Comparison of ENCODE assay signal across 8 cellular contexts in the genomic region with DNA sequence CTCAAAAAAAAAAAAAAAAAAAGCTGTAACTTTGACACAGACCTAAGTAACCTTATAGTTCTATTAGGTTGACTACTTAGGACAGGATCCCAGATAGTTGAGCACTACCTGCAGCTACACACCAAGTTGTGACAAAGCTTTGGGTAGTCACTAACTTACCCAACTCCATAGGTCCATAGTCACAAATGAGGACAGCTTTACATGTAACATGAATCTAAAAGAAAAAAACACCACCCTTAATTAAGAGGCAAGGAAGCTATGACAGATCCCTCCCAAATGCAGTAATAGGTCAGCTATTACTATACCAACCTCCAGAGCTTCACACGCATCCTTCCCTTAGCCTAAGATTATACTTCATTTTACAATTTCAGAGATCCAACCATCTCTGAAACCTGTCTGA. TPM values are rescaled to one million over a fixed set of nuclear protein-coding genes. Genes with fewer than 3 reads are reported as not detected.
DNase-seq lines count a peak whose midpoint lies in the region; ATAC-seq and TF ChIP-seq lines count a peak whose summit lies in the region.

No MANE protein-coding gene starts in this region.

- CTCF ChIA-PET in Caco-2 (lab: Charles Lee): no interaction called here

- peaks cover 5% of the 10 kb centered on the region; the same call in 1 of the 2 replicates for H3K4me1 ChIP-seq in Caco-2
- peaks cover 29% of the 10 kb centered on the region for H3K4me1 ChIP-seq in MM.1S (ENCODE audit: low read length)

- H3K4me3 ChIP-seq in Caco-2 (ENCODE audit: low read depth, low read length): no peak overlapping the region
- H3K4me3 ChIP-seq in MM.1S (ENCODE audit: low read length): peak overlapping the region; percentile 99

- no peaks in the 10 kb centered on the region for H3K9me2 ChIP-seq in MM.1S (replicated peaks; ENCODE audit: insufficient read depth, low read length)

- peak overlapping the region; percentile 80; the same call in 1 of the 2 replicates for H3K27ac ChIP-seq in MM.1S (ENCODE audit: low read length)

- POLR2A ChIA-PET in Caco-2 (lab: Charles Lee): interaction anchor here (0.7 kb wide), 1 partner anchor 61 kb away, joined by 10 read pairs; no protein-coding TSS in a partner anchor

- no peak for DNase-seq in Caco-2
- no peak for DNase-seq in MM.1S
- DNase-seq in chondrocyte (ENCODE audit: low spot score): no peak
- DNase-seq in natural killer cell treated with Interleukin-12 subunit alpha and Interleukin-12 subunit beta and Interleukin-15 and Interleukin-18, amount 100 ng/mL, for 72 hours (ENCODE audit: low spot score): no peak
- no peak for DNase-seq in DMS53 treated with DMSO at 0.1 percent for 48 hours (lab: John Stamatoyannopoulos, UW; ENCODE audit: unreplicated experiment)
- DNase-seq in anterior cingulate cortex (lab: John Stamatoyannopoulos, UW): no peak
- no peak for DNase-seq in activated CD4-positive, alpha-beta T cell treated with anti-CD3 and anti-CD28 coated beads, Interleukin-2, amount 50 U/mL, for 4 hours

- H3K4me3 Mint-ChIP-seq in Caco-2 (ENCODE audit: unreplicated experiment) (peak overlapping the region; percentile 85), chondrocyte (ENCODE audit: unreplicated experiment) (peak overlapping the region; percentile 89)
- peak overlapping the region; percentile 98 for H3K4me3 Mint-ChIP-seq in natural killer cell treated with Interleukin-12 subunit alpha and Interleukin-12 subunit beta and Interleukin-15 and Interleukin-18, amount 100 ng/mL, for 72 hours

- H4K20me1 ChIP-seq in MM.1S (ENCODE audit: insufficient read depth, low read length): peaks cover 40% of the 10 kb centered on the region

- peak overlapping the region; percentile 84 for H3K4me2 ChIP-seq in MM.1S (ENCODE audit: low read depth, low read length)

- H3K27me3 Mint-ChIP-seq in Caco-2 (ENCODE audit: insufficient read depth, unreplicated experiment): no peaks in the 10 kb centered on the region
- H3K27me3 Mint-ChIP-seq in chondrocyte (ENCODE audit: low read depth): no peaks in the 10 kb centered on the region
- no peaks in the 10 kb centered on the region for H3K27me3 Mint-ChIP-seq in natural killer cell treated with Interleukin-12 subunit alpha and Interleukin-12 subunit beta and Interleukin-15 and Interleukin-18, amount 100 ng/mL, for 72 hours

- H3K9me3 ChIP-seq in Caco-2: no peaks in the 10 kb centered on the region
- no peaks in the 10 kb centered on the region for H3K9me3 ChIP-seq in MM.1S (replicated peaks; ENCODE audit: insufficient read depth, low read length)

- peak overlapping the region; percentile 96; the same call in 1 of the 2 replicates for H3K9ac ChIP-seq in MM.1S (ENCODE audit: low read length)

- H3K9me3 Mint-ChIP-seq in Caco-2 (ENCODE audit: unreplicated experiment) (no peaks in the 10 kb centered on the region), chondrocyte (ENCODE audit: low read depth) (no peaks in the 10 kb centered on the region)
- H3K9me3 Mint-ChIP-seq in natural killer cell treated with Interleukin-12 subunit alpha and Interleukin-12 subunit beta and Interleukin-15 and Interleukin-18, amount 100 ng/mL, for 72 hours: no peaks in the 10 kb centered on the region

- H2AFZ ChIP-seq in MM.1S (ENCODE audit: low read length): no peak overlapping the region

- H3K27ac Mint-ChIP-seq in Caco-2 (ENCODE audit: unreplicated experiment) (peak overlapping the region; percentile 88), chondrocyte (ENCODE audit: unreplicated experiment) (peak overlapping the region; percentile 84)
- H3K27ac Mint-ChIP-seq in natural killer cell treated with Interleukin-12 subunit alpha and Interleukin-12 subunit beta and Interleukin-15 and Interleukin-18, amount 100 ng/mL, for 72 hours: peak overlapping the region; percentile 89 to 95

- peaks cover 71% of the 10 kb centered on the region for H3K36me3 Mint-ChIP-seq in Caco-2 (ENCODE audit: insufficient read depth, unreplicated experiment)
- peaks cover 27% of the 10 kb centered on the region for H3K36me3 Mint-ChIP-seq in chondrocyte (ENCODE audit: low read depth)
- H3K36me3 Mint-ChIP-seq in natural killer cell treated with Interleukin-12 subunit alpha and Interleukin-12 subunit beta and Interleukin-15 and Interleukin-18, amount 100 ng/mL, for 72 hours: peaks cover 28% of the 10 kb centered on the region

- H3K79me2 ChIP-seq in MM.1S (ENCODE audit: low read length): peaks cover 38% of the 10 kb centered on the region

- H3K36me3 ChIP-seq in Caco-2 (ENCODE audit: control insufficient read depth, insufficient read depth, low read length): peaks cover 4% of the 10 kb centered on the region
- H3K36me3 ChIP-seq in MM.1S (replicated peaks; ENCODE audit: insufficient read depth, low read length): peaks cover 22% of the 10 kb centered on the region

- H3F3A ChIP-seq in MM.1S (ENCODE audit: insufficient read depth, low read length): peaks cover 68% of the 10 kb centered on the region

- BruUV-seq in Caco-2 (replicated peaks; lab: Mats Ljungman, UMichigan): no TSS peak

- H3K4me1 Mint-ChIP-seq in Caco-2 (ENCODE audit: low read depth, unreplicated experiment) (peaks cover 6% of the 10 kb centered on the region), chondrocyte (ENCODE audit: low read depth) (peaks cover 33% of the 10 kb centered on the region)
- H3K4me1 Mint-ChIP-seq in natural killer cell treated with Interleukin-12 subunit alpha and Interleukin-12 subunit beta and Interleukin-15 and Interleukin-18, amount 100 ng/mL, for 72 hours (ENCODE audit: low read depth in 2 of 2): peaks cover 36 to 37% of the 10 kb centered on the region in 2 donors

- intact Hi-C loops in Caco-2 (cut with micrococcal nuclease; ENCODE audit: unreplicated experiment): no loop called here

- ATAC-seq in natural killer cell treated with Interleukin-12 subunit alpha and Interleukin-12 subunit beta and Interleukin-15 and Interleukin-18, amount 100 ng/mL, for 72 hours: no peak
- no peak for ATAC-seq in GM21526 (IDR thresholded peaks at IDR 0.05; ENCODE audit: low FRiP score, unreplicated experiment)

- no peak for TF ChIP-seq CTCF in Caco-2 (IDR thresholded peaks at IDR 0.05; ENCODE audit: insufficient read depth in 1 of 2, low read depth in 1 of 2, low read length in 1 of 2, severe bottlenecking in 1 of 2, unreplicated experiment in 1 of 2)
- TF ChIP-seq CTCF in MM.1S (IDR thresholded peaks at IDR 0.05; ENCODE audit: low read length): no peak
- no peak for TF ChIP-seq CTCF in chondrocyte (IDR thresholded peaks at IDR 0.05)

- H3K27me3 ChIP-seq in Caco-2 (replicated peaks; ENCODE audit: control insufficient read depth, insufficient read depth, low read length) (no peaks in the 10 kb centered on the region), MM.1S (replicated peaks; ENCODE audit: insufficient read depth, low read length) (no peaks in the 10 kb centered on the region)

RNA-seq across cellular contexts. Expression of a gene that starts 12.7 kb away (rescaled TPM):
- total RNA-seq in Caco-2 (2022) (2.5 and 2.9 TPM in 2 replicates), chondrocyte (1.3 to 2.6 TPM (median 2.3 TPM) in 3 replicates)
- not detected for total RNA-seq in natural killer cell treated with Interleukin-12 subunit alpha and Interleukin-12 subunit beta and Interleukin-15 and Interleukin-18, amount 100 ng/mL, for 72 hours

RNA-seq across cellular contexts. Expression of a gene that starts 26.5 kb away (rescaled TPM):
- total RNA-seq in Caco-2 (2022) (23.1 and 25.1 TPM in 2 replicates), chondrocyte (19.6 to 21.5 TPM (median 20.3 TPM) in 3 replicates)
- 10 to 100 TPM; 43.1 to 44.3 TPM for total RNA-seq in natural killer cell treated with Interleukin-12 subunit alpha and Interleukin-12 subunit beta and Interleukin-15 and Interleukin-18, amount 100 ng/mL, for 72 hours
